Comparison of ENCODE assay signal across 1 cellular context in genomic region chr12:133130038-133130807, GRCh38.
TF ChIP-seq lines count a peak whose summit lies in the region.

Gene ZNF10 (plus strand): TSS chr12:133130627. CDS start chr12:133144493, 13,866 bp downstream.
Gene ZNF891 (minus strand): TSS chr12:133130274. CDS start chr12:133121918, 8,356 bp downstream.

TF ChIP-seq in HepG2, 621 proteins besides CTCF, POLR2A, EP300 and RAD21 (continued from another document and continues in another):
- TF ChIP-seq CAMTA2 (CRISPR knock-in tag; IDR thresholded peaks at IDR 0.05; ENCODE audit: borderline replicate concordance) = 0 out of 2 replicates have a peak, but pooled peaks have one; percentile 37
- peak; percentile 31 for TF ChIP-seq FOXK1 (CRISPR knock-in tag; IDR thresholded peaks at IDR 0.05; ENCODE audit: borderline replicate concordance, low read depth)
- 0 out of 2 replicates have a peak, but pooled peaks have one; percentile 7 for TF ChIP-seq KDM1A (CRISPR knock-in tag; IDR thresholded peaks at IDR 0.05)
- TF ChIP-seq GZF1 (CRISPR knock-in tag; IDR thresholded peaks at IDR 0.05) = 0 out of 2 replicates have a peak, but pooled peaks have one; percentile 27
- no peak for TF ChIP-seq BRCA1 (CRISPR knock-in tag; IDR thresholded peaks at IDR 0.05)
- TF ChIP-seq, protein P1, sequence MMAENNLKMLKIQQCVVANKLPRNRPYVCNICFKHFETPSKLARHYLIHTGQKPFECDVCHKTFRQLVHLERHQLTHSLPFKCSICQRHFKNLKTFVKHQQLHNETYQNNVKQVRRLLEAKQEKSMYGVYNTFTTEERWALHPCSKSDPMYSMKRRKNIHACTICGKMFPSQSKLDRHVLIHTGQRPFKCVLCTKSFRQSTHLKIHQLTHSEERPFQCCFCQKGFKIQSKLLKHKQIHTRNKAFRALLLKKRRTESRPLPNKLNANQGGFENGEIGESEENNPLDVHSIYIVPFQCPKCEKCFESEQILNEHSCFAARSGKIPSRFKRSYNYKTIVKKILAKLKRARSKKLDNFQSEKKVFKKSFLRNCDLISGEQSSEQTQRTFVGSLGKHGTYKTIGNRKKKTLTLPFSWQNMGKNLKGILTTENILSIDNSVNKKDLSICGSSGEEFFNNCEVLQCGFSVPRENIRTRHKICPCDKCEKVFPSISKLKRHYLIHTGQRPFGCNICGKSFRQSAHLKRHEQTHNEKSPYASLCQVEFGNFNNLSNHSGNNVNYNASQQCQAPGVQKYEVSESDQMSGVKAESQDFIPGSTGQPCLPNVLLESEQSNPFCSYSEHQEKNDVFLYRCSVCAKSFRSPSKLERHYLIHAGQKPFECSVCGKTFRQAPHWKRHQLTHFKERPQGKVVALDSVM (CRISPR knock-in tag; IDR thresholded peaks at IDR 0.05) = 0 out of 2 replicates have a peak, but pooled peaks have one; percentile 17
- no peak for TF ChIP-seq RFXANK (CRISPR knock-in tag; IDR thresholded peaks at IDR 0.05)
- peak; percentile 71 for TF ChIP-seq POGZ (CRISPR knock-in tag; IDR thresholded peaks at IDR 0.05)
- peak; percentile 60; the same call in 1 of the 2 replicates for TF ChIP-seq ISL2 (CRISPR knock-in tag; IDR thresholded peaks at IDR 0.05)
- 0 out of 2 replicates have a peak, but pooled peaks have one; percentile 31 for TF ChIP-seq RBAK (CRISPR knock-in tag; IDR thresholded peaks at IDR 0.05)
- TF ChIP-seq, protein P2, sequence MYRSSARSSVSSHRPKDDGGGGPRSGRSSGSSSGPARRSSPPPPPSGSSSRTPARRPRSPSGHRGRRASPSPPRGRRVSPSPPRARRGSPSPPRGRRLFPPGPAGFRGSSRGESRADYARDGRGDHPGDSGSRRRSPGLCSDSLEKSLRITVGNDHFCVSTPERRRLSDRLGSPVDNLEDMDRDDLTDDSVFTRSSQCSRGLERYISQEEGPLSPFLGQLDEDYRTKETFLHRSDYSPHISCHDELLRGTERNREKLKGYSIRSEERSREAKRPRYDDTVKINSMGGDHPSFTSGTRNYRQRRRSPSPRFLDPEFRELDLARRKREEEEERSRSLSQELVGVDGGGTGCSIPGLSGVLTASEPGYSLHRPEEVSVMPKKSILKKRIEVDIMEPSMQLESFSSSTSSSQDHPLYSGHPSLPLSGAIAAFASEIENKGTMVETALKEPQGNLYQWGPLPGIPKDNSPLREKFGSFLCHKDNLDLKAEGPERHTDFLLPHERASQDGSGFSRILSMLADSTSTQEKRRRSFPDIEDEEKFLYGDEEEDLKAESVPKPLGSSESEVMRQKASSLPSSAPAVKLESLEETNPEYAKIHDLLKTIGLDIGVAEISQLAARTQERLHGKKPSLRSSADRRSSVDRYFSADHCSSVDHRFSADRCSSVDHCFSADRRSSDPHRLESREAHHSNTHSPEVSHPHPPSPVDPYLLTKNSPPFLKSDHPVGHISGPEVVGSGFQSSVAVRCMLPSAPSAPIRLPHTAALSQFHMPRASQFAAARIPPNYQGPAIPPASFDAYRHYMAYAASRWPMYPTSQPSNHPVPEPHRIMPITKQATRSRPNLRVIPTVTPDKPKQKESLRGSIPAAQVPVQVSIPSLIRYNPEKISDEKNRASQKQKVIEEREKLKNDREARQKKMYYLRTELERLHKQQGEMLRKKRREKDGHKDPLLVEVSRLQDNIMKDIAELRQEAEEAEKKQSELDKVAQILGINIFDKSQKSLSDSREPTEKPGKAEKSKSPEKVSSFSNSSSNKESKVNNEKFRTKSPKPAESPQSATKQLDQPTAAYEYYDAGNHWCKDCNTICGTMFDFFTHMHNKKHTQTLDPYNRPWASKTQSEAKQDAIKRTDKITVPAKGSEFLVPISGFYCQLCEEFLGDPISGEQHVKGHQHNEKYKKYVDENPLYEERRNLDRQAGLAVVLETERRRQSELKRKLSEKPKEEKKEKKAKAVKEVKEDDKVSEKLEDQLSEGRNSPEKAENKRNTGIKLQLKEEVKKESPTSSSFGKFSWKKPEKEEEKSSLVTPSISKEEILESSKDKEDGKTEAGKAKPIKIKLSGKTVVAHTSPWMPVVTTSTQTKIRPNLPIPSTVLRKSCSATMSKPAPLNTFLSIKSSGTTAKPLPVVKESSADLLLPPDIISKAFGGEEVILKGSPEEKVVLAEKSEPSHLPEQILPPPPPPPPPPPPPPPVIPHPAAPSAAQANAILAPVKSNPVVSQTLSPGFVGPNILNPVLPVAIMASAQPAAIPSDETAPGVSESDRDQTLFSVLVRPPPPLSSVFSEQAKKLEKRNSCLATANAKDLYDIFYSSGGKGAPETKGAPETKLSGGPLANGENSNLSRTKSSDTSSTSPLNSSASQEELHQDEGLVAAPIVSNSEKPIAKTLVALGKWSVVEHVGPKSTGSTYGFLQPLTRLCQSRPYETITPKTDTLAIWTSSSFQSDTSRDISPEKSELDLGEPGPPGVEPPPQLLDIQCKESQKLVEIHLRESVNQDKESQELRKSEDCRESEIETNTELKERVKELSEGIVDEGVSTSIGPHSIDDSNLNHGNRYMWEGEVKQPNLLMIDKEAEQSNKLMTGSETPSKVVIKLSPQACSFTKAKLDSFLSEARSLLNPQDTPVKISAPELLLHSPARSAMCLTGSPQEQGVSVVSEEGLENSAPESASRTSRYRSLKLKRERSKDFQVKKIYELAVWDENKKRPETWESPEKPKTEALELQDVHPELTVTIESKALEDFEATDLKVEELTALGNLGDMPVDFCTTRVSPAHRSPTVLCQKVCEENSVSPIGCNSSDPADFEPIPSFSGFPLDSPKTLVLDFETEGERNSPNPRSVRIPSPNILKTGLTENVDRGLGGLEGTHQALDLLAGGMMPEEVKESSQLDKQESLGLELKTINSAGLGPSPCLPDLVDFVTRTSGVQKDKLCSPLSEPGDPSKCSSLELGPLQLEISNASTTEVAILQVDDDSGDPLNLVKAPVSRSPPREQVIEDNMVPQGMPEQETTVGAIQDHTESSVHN (CRISPR knock-in tag; IDR thresholded peaks at IDR 0.05) = no peak; the same call in 1 of the 2 replicates
- TF ChIP-seq RFXAP (CRISPR knock-in tag; IDR thresholded peaks at IDR 0.05; ENCODE audit: borderline replicate concordance) = peak; percentile 81
- TF ChIP-seq, protein P3, sequence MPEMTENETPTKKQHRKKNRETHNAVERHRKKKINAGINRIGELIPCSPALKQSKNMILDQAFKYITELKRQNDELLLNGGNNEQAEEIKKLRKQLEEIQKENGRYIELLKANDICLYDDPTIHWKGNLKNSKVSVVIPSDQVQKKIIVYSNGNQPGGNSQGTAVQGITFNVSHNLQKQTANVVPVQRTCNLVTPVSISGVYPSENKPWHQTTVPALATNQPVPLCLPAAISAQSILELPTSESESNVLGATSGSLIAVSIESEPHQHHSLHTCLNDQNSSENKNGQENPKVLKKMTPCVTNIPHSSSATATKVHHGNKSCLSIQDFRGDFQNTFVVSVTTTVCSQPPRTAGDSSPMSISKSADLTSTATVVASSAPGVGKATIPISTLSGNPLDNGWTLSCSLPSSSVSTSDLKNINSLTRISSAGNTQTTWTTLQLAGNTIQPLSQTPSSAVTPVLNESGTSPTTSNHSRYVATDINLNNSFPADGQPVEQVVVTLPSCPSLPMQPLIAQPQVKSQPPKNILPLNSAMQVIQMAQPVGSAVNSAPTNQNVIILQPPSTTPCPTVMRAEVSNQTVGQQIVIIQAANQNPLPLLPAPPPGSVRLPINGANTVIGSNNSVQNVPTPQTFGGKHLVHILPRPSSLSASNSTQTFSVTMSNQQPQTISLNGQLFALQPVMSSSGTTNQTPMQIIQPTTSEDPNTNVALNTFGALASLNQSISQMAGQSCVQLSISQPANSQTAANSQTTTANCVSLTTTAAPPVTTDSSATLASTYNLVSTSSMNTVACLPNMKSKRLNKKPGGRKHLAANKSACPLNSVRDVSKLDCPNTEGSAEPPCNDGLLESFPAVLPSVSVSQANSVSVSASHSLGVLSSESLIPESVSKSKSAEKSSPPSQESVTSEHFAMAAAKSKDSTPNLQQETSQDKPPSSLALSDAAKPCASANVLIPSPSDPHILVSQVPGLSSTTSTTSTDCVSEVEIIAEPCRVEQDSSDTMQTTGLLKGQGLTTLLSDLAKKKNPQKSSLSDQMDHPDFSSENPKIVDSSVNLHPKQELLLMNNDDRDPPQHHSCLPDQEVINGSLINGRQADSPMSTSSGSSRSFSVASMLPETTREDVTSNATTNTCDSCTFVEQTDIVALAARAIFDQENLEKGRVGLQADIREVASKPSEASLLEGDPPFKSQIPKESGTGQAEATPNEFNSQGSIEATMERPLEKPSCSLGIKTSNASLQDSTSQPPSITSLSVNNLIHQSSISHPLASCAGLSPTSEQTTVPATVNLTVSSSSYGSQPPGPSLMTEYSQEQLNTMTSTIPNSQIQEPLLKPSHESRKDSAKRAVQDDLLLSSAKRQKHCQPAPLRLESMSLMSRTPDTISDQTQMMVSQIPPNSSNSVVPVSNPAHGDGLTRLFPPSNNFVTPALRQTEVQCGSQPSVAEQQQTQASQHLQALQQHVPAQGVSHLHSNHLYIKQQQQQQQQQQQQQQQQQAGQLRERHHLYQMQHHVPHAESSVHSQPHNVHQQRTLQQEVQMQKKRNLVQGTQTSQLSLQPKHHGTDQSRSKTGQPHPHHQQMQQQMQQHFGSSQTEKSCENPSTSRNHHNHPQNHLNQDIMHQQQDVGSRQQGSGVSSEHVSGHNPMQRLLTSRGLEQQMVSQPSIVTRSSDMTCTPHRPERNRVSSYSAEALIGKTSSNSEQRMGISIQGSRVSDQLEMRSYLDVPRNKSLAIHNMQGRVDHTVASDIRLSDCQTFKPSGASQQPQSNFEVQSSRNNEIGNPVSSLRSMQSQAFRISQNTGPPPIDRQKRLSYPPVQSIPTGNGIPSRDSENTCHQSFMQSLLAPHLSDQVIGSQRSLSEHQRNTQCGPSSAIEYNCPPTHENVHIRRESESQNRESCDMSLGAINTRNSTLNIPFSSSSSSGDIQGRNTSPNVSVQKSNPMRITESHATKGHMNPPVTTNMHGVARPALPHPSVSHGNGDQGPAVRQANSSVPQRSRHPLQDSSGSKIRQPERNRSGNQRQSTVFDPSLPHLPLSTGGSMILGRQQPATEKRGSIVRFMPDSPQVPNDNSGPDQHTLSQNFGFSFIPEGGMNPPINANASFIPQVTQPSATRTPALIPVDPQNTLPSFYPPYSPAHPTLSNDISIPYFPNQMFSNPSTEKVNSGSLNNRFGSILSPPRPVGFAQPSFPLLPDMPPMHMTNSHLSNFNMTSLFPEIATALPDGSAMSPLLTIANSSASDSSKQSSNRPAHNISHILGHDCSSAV (CRISPR knock-in tag; IDR thresholded peaks at IDR 0.05; ENCODE audit: borderline replicate concordance) = no peak
- TF ChIP-seq, protein P4, sequence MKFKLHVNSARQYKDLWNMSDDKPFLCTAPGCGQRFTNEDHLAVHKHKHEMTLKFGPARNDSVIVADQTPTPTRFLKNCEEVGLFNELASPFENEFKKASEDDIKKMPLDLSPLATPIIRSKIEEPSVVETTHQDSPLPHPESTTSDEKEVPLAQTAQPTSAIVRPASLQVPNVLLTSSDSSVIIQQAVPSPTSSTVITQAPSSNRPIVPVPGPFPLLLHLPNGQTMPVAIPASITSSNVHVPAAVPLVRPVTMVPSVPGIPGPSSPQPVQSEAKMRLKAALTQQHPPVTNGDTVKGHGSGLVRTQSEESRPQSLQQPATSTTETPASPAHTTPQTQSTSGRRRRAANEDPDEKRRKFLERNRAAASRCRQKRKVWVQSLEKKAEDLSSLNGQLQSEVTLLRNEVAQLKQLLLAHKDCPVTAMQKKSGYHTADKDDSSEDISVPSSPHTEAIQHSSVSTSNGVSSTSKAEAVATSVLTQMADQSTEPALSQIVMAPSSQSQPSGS (CRISPR knock-in tag; IDR thresholded peaks at IDR 0.05) = peak; percentile 74
- no peak for TF ChIP-seq TRAFD1 (CRISPR knock-in tag; IDR thresholded peaks at IDR 0.05; ENCODE audit: borderline replicate concordance)
- peak; percentile 98 for TF ChIP-seq ZNF501 (CRISPR knock-in tag; IDR thresholded peaks at IDR 0.05)
- peak; percentile 68; the same call in 1 of the 2 replicates for TF ChIP-seq ZNF549 (CRISPR knock-in tag; IDR thresholded peaks at IDR 0.05)
- no peak for TF ChIP-seq CHCHD3 (CRISPR knock-in tag; IDR thresholded peaks at IDR 0.05)
- TF ChIP-seq ARNT (IDR thresholded peaks at IDR 0.05) = no peak
- TF ChIP-seq ZNF263 (CRISPR knock-in tag; IDR thresholded peaks at IDR 0.05) = 0 out of 2 replicates have a peak, but pooled peaks have one; percentile 35
- TF ChIP-seq ZNF772 (CRISPR knock-in tag; IDR thresholded peaks at IDR 0.05) = no peak; the same call in 1 of the 2 replicates
- no peak for TF ChIP-seq GPN1 (CRISPR knock-in tag; IDR thresholded peaks at IDR 0.05; ENCODE audit: borderline replicate concordance)
- TF ChIP-seq ZBTB38 (CRISPR knock-in tag; IDR thresholded peaks at IDR 0.05) = peak; percentile 68
- no peak for TF ChIP-seq ZNF383 (CRISPR knock-in tag; IDR thresholded peaks at IDR 0.05; ENCODE audit: borderline replicate concordance)
- peak; percentile 47 for TF ChIP-seq TBL1XR1 (IDR thresholded peaks at IDR 0.05; ENCODE audit: borderline replicate concordance, low read length, partially characterized antibody)
- peak; percentile 44; the same call in 1 of the 2 replicates for TF ChIP-seq BORCS8-MEF2B (CRISPR knock-in tag; IDR thresholded peaks at IDR 0.05)
- no peak for TF ChIP-seq ZBTB49 (CRISPR knock-in tag; IDR thresholded peaks at IDR 0.05; ENCODE audit: borderline replicate concordance)
